In genomic region chr4:78459327-78459726, GRCh38 we compare ENCODE assay signal across 23 cellular contexts.
"Had no signal": no experiment of that assay in that cellular context is flagged by ENCODE, and none has a peak within 500 bp of the region (broad histone marks: within the 10 kb centered on the region; RNA-seq: fewer than 3 reads in every experiment).

No MANE protein-coding gene starts in this region.

- H3K27ac ChIP-seq: adrenal gland, colonic mucosa had no signal

- H3K4me1 Mint-ChIP-seq: activated naive CD8-positive, alpha-beta T cell treated with anti-CD3 and anti-CD28 coated beads, Interleukin-2, amount 10 ng/mL, durations not matched to agents 7 days and 5 days; T-helper 17 cell; WTC11 had no signal

- H3K27me3 ChIP-seq: adrenal gland, colonic mucosa, MG63 had no signal

- H3K27ac Mint-ChIP-seq: activated CD8-positive, alpha-beta T cell treated with anti-CD3 and anti-CD28 coated beads, Interleukin-2, amount 10 ng/mL, durations not matched to agents 7 days and 5 days; activated naive CD8-positive, alpha-beta T cell treated with anti-CD3 and anti-CD28 coated beads, Interleukin-2, amount 10 ng/mL, durations not matched to agents 7 days and 5 days; T-helper 17 cell; WTC11 had no signal

- H3K4me3 ChIP-seq: adrenal gland, colonic mucosa, MG63 had no signal

- H3K4me3 Mint-ChIP-seq: activated CD8-positive, alpha-beta T cell treated with anti-CD3 and anti-CD28 coated beads, Interleukin-2, amount 10 ng/mL, durations not matched to agents 7 days and 5 days; activated naive CD8-positive, alpha-beta T cell treated with anti-CD3 and anti-CD28 coated beads, Interleukin-2, amount 10 ng/mL, durations not matched to agents 7 days and 5 days; T-helper 17 cell; WTC11 had no signal

- H3K36me3 Mint-ChIP-seq: activated naive CD8-positive, alpha-beta T cell treated with anti-CD3 and anti-CD28 coated beads, Interleukin-2, amount 10 ng/mL, durations not matched to agents 7 days and 5 days had no signal

- H3K36me3 ChIP-seq: adrenal gland, colonic mucosa, MG63 had no signal

- H3K9me3 Mint-ChIP-seq: activated naive CD8-positive, alpha-beta T cell treated with anti-CD3 and anti-CD28 coated beads, Interleukin-2, amount 10 ng/mL, durations not matched to agents 7 days and 5 days; WTC11 had no signal

- DNase-seq: activated CD4-positive, alpha-beta T cell treated with anti-CD3 and anti-CD28 coated beads for 48 hours; activated CD4-positive, alpha-beta T cell treated with anti-CD3 and anti-CD28 coated beads, Interleukin-2, amount 50 U/mL, for 4 hours; activated CD4-positive, CD25-positive, alpha-beta regulatory T cell treated with anti-CD3 and anti-CD28 coated beads, Interleukin-2, amount 50 U/mL, for 72 hours; activated CD8-positive, alpha-beta memory T cell treated with anti-CD3 and anti-CD28 coated beads, Interleukin-2, amount 50 U/mL, for 48 hours; activated CD8-positive, alpha-beta T cell treated with anti-CD3 and anti-CD28 coated beads, Interleukin-2, amount 10 ng/mL, durations not matched to agents 7 days and 5 days; activated naive CD4-positive, alpha-beta T cell treated with anti-CD3 and anti-CD28 coated beads, Interleukin-2, amount 50 U/mL, for 16 hours; activated naive CD8-positive, alpha-beta T cell treated with anti-CD3 and anti-CD28 coated beads, Interleukin-2, amount 10 ng/mL, durations not matched to agents 7 days and 5 days; activated T-cell treated with anti-CD3 and anti-CD28 coated beads, Interleukin-2, amount 50 U/mL, for 1 hour; adrenal gland; anterior cingulate cortex; colonic mucosa; MG63; NCI-H1105 treated with DMSO at 0.1 percent for 48 hours; NCI-H1436 treated with DMSO at 0.1 percent for 48 hours; NCI-H1930; NCI-H345; NCI-H510A; NCI-H526 treated with DMSO at 0.1 percent for 48 hours; NCI-H82; SIG-M5; T-helper 17 cell; T-helper 9 cell had no signal

- H3K9me3 ChIP-seq: adrenal gland, colonic mucosa, MG63 had no signal

- ATAC-seq: activated CD8-positive, alpha-beta T cell treated with anti-CD3 and anti-CD28 coated beads, Interleukin-2, amount 10 ng/mL, durations not matched to agents 7 days and 5 days; T-helper 17 cell; WTC11 had no signal

- H3K4me1 ChIP-seq: adrenal gland, colonic mucosa had no signal
